ENCODE assay signal across 24 cellular contexts in genomic region chr18:44580159-44580558, GRCh38.
"Had no signal": no experiment of that assay in that cellular context is flagged by ENCODE, and none has a peak within 500 bp of the region (broad histone marks: within the 10 kb centered on the region; RNA-seq: fewer than 3 reads in every experiment).

No MANE protein-coding gene starts in this region.

- H3K4me3 ChIP-seq: SJCRH30 had no signal

- H3K36me3 ChIP-seq: SJCRH30 had no signal

- H3K27me3 Mint-ChIP-seq: IgD-negative memory B cell had no signal

- DNase-seq: activated CD4-positive, alpha-beta T cell treated with anti-CD3 and anti-CD28 coated beads for 4 hours; activated CD8-positive, alpha-beta memory T cell treated with anti-CD3 and anti-CD28 coated beads, Interleukin-2, amount 50 U/mL, for 4 hours; activated CD8-positive, alpha-beta T cell treated with anti-CD3 and anti-CD28 coated beads for 36 hours; activated gamma-delta T cell treated with Interleukin-2 at 50 U/mL for 16 hours; activated naive CD4-positive, alpha-beta T cell treated with anti-CD3 and anti-CD28 coated beads, Interleukin-2, amount 10 ng/mL, durations not matched to agents 7 days and 5 days; activated naive CD8-positive, alpha-beta T cell treated with anti-CD3 and anti-CD28 coated beads, Interleukin-2, amount 10 ng/mL, durations not matched to agents 7 days and 5 days; activated T-cell treated with anti-CD3 and anti-CD28 coated beads, Interleukin-2, amount 50 U/mL, for 72 hours; KG1; NCI-H1092 treated with DMSO at 0.1 percent for 48 hours; NCI-H1417 treated with DMSO at 0.1 percent for 48 hours; NCI-H1694 treated with DMSO at 0.1 percent for 48 hours; NCI-H2029 treated with DMSO at 0.1 percent for 48 hours; NCI-H345; NCI-H510A; NCI-H526 treated with DMSO at 0.1 percent for 48 hours; NCI-H82; OCI-M1; SJCRH30 had no signal

- H3K4me3 Mint-ChIP-seq: activated CD8-positive, alpha-beta T cell treated with anti-CD3 and anti-CD28 coated beads for 36 hours; activated naive CD4-positive, alpha-beta T cell treated with anti-CD3 and anti-CD28 coated beads, Interleukin-2, amount 10 ng/mL, durations not matched to agents 7 days and 5 days; activated naive CD8-positive, alpha-beta T cell treated with anti-CD3 and anti-CD28 coated beads, Interleukin-2, amount 10 ng/mL, durations not matched to agents 7 days and 5 days; activated T-cell treated with anti-CD3 and anti-CD28 coated beads, Interleukin-2, amount 50 U/mL, for 72 hours; IgD-negative memory B cell; T-helper 1 cell treated with Interleukin-12 subunit alpha and Interleukin-12 subunit beta and Interleukin-4 antibody, amounts not matched to agents 30 μg/mL and 1 μg/mL, for 36 hours had no signal

- H3K36me3 Mint-ChIP-seq: activated naive CD4-positive, alpha-beta T cell treated with anti-CD3 and anti-CD28 coated beads, Interleukin-2, amount 10 ng/mL, durations not matched to agents 7 days and 5 days; activated naive CD8-positive, alpha-beta T cell treated with anti-CD3 and anti-CD28 coated beads, Interleukin-2, amount 10 ng/mL, durations not matched to agents 7 days and 5 days; IgD-negative memory B cell had no signal

- H3K9me3 ChIP-seq: SJCRH30 had no signal

- H3K27ac Mint-ChIP-seq: activated CD8-positive, alpha-beta T cell treated with anti-CD3 and anti-CD28 coated beads for 36 hours; activated naive CD4-positive, alpha-beta T cell treated with anti-CD3 and anti-CD28 coated beads, Interleukin-2, amount 10 ng/mL, durations not matched to agents 7 days and 5 days; activated naive CD8-positive, alpha-beta T cell treated with anti-CD3 and anti-CD28 coated beads, Interleukin-2, amount 10 ng/mL, durations not matched to agents 7 days and 5 days; activated T-cell treated with anti-CD3 and anti-CD28 coated beads, Interleukin-2, amount 50 U/mL, for 72 hours; activated T-helper 2 cell treated with anti-CD3 and anti-CD28 coated beads, Interferon-gamma antibody, Interleukin-2, Interleukin-4, amounts not matched to agents 10 μg/mL and 5 μg/mL and 100 μg/mL, durations not matched to agents 14 hours and 24 hours and 36 hours; IgD-negative memory B cell; T-helper 1 cell treated with Interleukin-12 subunit alpha and Interleukin-12 subunit beta and Interleukin-4 antibody, amounts not matched to agents 30 μg/mL and 1 μg/mL, for 36 hours had no signal

- ATAC-seq: activated CD4-positive, CD25-positive, alpha-beta regulatory T cell treated with anti-CD3 and anti-CD28 coated beads, Interleukin-2, amount 50 U/mL, for 24 hours; activated CD8-positive, alpha-beta T cell treated with anti-CD3 and anti-CD28 coated beads for 36 hours; activated T-cell treated with anti-CD3 and anti-CD28 coated beads, Interleukin-2, amount 50 U/mL, for 72 hours; Panc1 had no signal

- H3K27me3 ChIP-seq: SJCRH30 had no signal

- H3K4me1 Mint-ChIP-seq: activated naive CD4-positive, alpha-beta T cell treated with anti-CD3 and anti-CD28 coated beads, Interleukin-2, amount 10 ng/mL, durations not matched to agents 7 days and 5 days; activated naive CD8-positive, alpha-beta T cell treated with anti-CD3 and anti-CD28 coated beads, Interleukin-2, amount 10 ng/mL, durations not matched to agents 7 days and 5 days had no signal

- H3K27ac ChIP-seq: RWPE1, SJCRH30 had no signal

- H3K4me1 ChIP-seq: SJCRH30 had no signal

- H3K9me3 Mint-ChIP-seq: activated CD8-positive, alpha-beta T cell treated with anti-CD3 and anti-CD28 coated beads for 36 hours; activated naive CD4-positive, alpha-beta T cell treated with anti-CD3 and anti-CD28 coated beads, Interleukin-2, amount 10 ng/mL, durations not matched to agents 7 days and 5 days; activated naive CD8-positive, alpha-beta T cell treated with anti-CD3 and anti-CD28 coated beads, Interleukin-2, amount 10 ng/mL, durations not matched to agents 7 days and 5 days; activated T-cell treated with anti-CD3 and anti-CD28 coated beads, Interleukin-2, amount 50 U/mL, for 72 hours; activated T-helper 2 cell treated with anti-CD3 and anti-CD28 coated beads, Interferon-gamma antibody, Interleukin-2, Interleukin-4, amounts not matched to agents 10 μg/mL and 5 μg/mL and 100 μg/mL, durations not matched to agents 14 hours and 24 hours and 36 hours; IgD-negative memory B cell; T-helper 1 cell treated with Interleukin-12 subunit alpha and Interleukin-12 subunit beta and Interleukin-4 antibody, amounts not matched to agents 30 μg/mL and 1 μg/mL, for 36 hours had no signal
